In genomic region chr15:39239562-39239961, GRCh38 we compare ENCODE assay signal across 21 cellular contexts.
DNase-seq lines count a peak whose midpoint lies in the region; ATAC-seq and TF ChIP-seq lines count a peak whose summit lies in the region.
"Had no signal": no experiment of that assay in that cellular context is flagged by ENCODE, and none has a peak within 500 bp of the region (broad histone marks: within the 10 kb centered on the region; RNA-seq: fewer than 3 reads in every experiment).

No MANE protein-coding gene starts in this region.

- H3K23ac ChIP-seq in IMR-90 (ENCODE audit: low read depth, low read length) (peak overlapping the region; percentile 83; the same call in 1 of the 2 replicates), trophoblast cell (ENCODE audit: low read length) (no peak overlapping the region)

- peak overlapping the region; percentile 5; the same call in 1 of the 2 replicates for H3K56ac ChIP-seq in IMR-90 (ENCODE audit: extremely low read depth, insufficient read depth, low read length)

- no peak overlapping the region for H4K12ac ChIP-seq in trophoblast cell (ENCODE audit: low read depth, low read length)

- TF ChIP-seq RAD21 in IMR-90 (IDR thresholded peaks at IDR 0.05; ENCODE audit: low read length): no peak

- CTCF ChIA-PET in IMR-90 (lab: Yijun Ruan, JAX): no interaction called here

- no peak for TF ChIP-seq POLR2A in IMR-90 (IDR thresholded peaks at IDR 0.05; ENCODE audit: low read depth, low read length)

- no peak overlapping the region for H2AFZ ChIP-seq in IMR-90 (replicated peaks; ENCODE audit: low read length, poor library complexity)
- H2AFZ ChIP-seq in trophoblast cell (ENCODE audit: insufficient read depth, low read length, poor library complexity): no peak overlapping the region

- no peaks in the 10 kb centered on the region for H3K36me3 Mint-ChIP-seq in activated naive CD4-positive, alpha-beta T cell treated with anti-CD3 and anti-CD28 coated beads, Interleukin-2, amount 50 U/mL, for 72 hours
- H3K36me3 Mint-ChIP-seq: CD8-positive, alpha-beta T cell had no signal

- H3K9me3 ChIP-seq in IMR-90 (ENCODE audit: control insufficient read depth, insufficient read depth, low read length) (peaks cover 2% of the 10 kb centered on the region; the same call in 1 of the 2 replicates), trophoblast cell (ENCODE audit: insufficient read depth, low read depth, low read length) (no peaks in the 10 kb centered on the region)
- H3K9me3 ChIP-seq: tibial nerve had no signal

- H2BK120ac ChIP-seq in IMR-90 (ENCODE audit: low read depth, low read length): peak overlapping the region; percentile 91
- no peak overlapping the region for H2BK120ac ChIP-seq in trophoblast cell (ENCODE audit: insufficient read depth, low read length, poor library complexity)

- peak overlapping the region; percentile 88 for H2BK5ac ChIP-seq in IMR-90 (ENCODE audit: low read depth, low read length, poor library complexity, severe bottlenecking)
- no peak overlapping the region for H2BK5ac ChIP-seq in trophoblast cell (ENCODE audit: low read depth, low read length, poor library complexity)

- TF ChIP-seq CTCF in AG10803 (conservative IDR thresholded peaks at IDR 0.05; ENCODE audit: low read length) (no peak), IMR-90 (conservative IDR thresholded peaks at IDR 0.05; ENCODE audit: low read depth, low read length) (no peak), astrocyte of the cerebellum (IDR thresholded peaks at IDR 0.05; ENCODE audit: low read depth, low read length, missing control alignments) (no peak)

- peak overlapping the region; percentile 88; the same call in 1 of the 2 replicates for H3K14ac ChIP-seq in IMR-90 (replicated peaks; ENCODE audit: low read depth, low read length)
- H3K14ac ChIP-seq in trophoblast cell (ENCODE audit: low read length): no peak overlapping the region

- H3K79me1 ChIP-seq in IMR-90 (ENCODE audit: low read depth in 1 of 2, low read length in 2 of 2): peaks cover 0 to 9% of the 10 kb centered on the region in 2 experiments; a peak in 1 of 4 replicates
- peaks cover 1% of the 10 kb centered on the region for H3K79me1 ChIP-seq in trophoblast cell (ENCODE audit: low read length)

- H4K5ac ChIP-seq in IMR-90 (ENCODE audit: low read depth, low read length): peak overlapping the region; percentile 88; the same call in 1 of the 2 replicates

- H4K20me1 ChIP-seq in IMR-90 (ENCODE audit: insufficient read depth, low read length): no peaks in the 10 kb centered on the region

- peak; percentile 74 for DNase-seq in AG10803 (ENCODE audit: low read depth)
- DNase-seq in IMR-90: peak; percentile 84
- peak; percentile 52 for DNase-seq in astrocyte of the cerebellum (ENCODE audit: low read depth)
- peak; percentile 75 for DNase-seq in iris pigment epithelial cell (ENCODE audit: low read depth)
- DNase-seq in trophoblast cell: no peak
- no peak for DNase-seq in activated naive CD4-positive, alpha-beta T cell treated with anti-CD3 and anti-CD28 coated beads, Interleukin-2, amount 50 U/mL, for 72 hours (ENCODE audit: low spot score in 2 of 2)
- DNase-seq in left colon: no peak
- DNase-seq: activated CD4-positive, alpha-beta T cell treated with anti-CD3 and anti-CD28 coated beads for 48 hours; CD8-positive, alpha-beta T cell; DMS79 treated with DMSO at 0.1 percent for 48 hours; endodermal cell; NCI-H1092; NCI-H524 treated with DMSO at 0.1 percent for 48 hours; nucleus accumbens; OCI-M1; stimulated activated CD4-positive, alpha-beta T cell treated with anti-CD3 and anti-CD28 coated beads, Interleukin-15, amount 100 ng/mL, for 24 hours; stimulated activated naive CD8-positive, alpha-beta T cell treated with anti-CD3 and anti-CD28 coated beads, Interleukin-15, Interleukin-2, amounts not matched to agents 100 U/mL and 50 U/mL, for 24 hours had no signal

- H2BK12ac ChIP-seq in trophoblast cell (ENCODE audit: low read length): no peak overlapping the region

- H3K4me1 ChIP-seq in IMR-90 (ENCODE audit: control insufficient read depth, insufficient read depth, low read length) (peaks cover 17% of the 10 kb centered on the region), trophoblast cell (ENCODE audit: control insufficient read depth in 1 of 2, insufficient read depth in 2 of 2, low read length in 2 of 2) (peaks cover 0 to 4% of the 10 kb centered on the region in 2 experiments)
- H3K4me1 ChIP-seq: tibial nerve had no signal

- POLR2A ChIA-PET in IMR-90 (lab: Charles Lee; ENCODE audit: unreplicated experiment): no interaction called here

- H3K9ac ChIP-seq in IMR-90 (ENCODE audit: low read depth, low read length) (no peak overlapping the region), trophoblast cell (ENCODE audit: low read length) (no peak overlapping the region)

- H3K4ac ChIP-seq in IMR-90 (ENCODE audit: low read depth, low read length): peak overlapping the region; percentile 85; the same call in 1 of the 2 replicates
- no peak overlapping the region for H3K4ac ChIP-seq in trophoblast cell (ENCODE audit: low read depth, low read length)

- no peak overlapping the region for H3K27ac Mint-ChIP-seq in activated naive CD4-positive, alpha-beta T cell treated with anti-CD3 and anti-CD28 coated beads, Interleukin-2, amount 50 U/mL, for 72 hours
- H3K27ac Mint-ChIP-seq: CD8-positive, alpha-beta T cell; endodermal cell had no signal

- no peak overlapping the region for H3K4me2 ChIP-seq in IMR-90 (ENCODE audit: low read depth, low read length)
- no peak overlapping the region for H3K4me2 ChIP-seq in trophoblast cell (ENCODE audit: low read length)

- WGBS in IMR-90 (ENCODE audit: extremely low coverage in 2 of 2, insufficient read length in 1 of 2), 2 experiments: no CpG with 5 or more reads among the region's 1 CpG
- no CpG with 5 or more reads among the region's 1 CpG for WGBS in trophoblast cell (ENCODE audit: extremely low coverage, insufficient coverage, insufficient read length)

- H3K4me3 ChIP-seq in AG10803 (ENCODE audit: low read length): no peak overlapping the region
- no peak overlapping the region for H3K4me3 ChIP-seq in IMR-90 (ENCODE audit: insufficient read depth, low read depth, low read length)
- no peak overlapping the region for H3K4me3 ChIP-seq in astrocyte of the cerebellum (ENCODE audit: low read depth, low read length)
- no peak overlapping the region for H3K4me3 ChIP-seq in trophoblast cell (ENCODE audit: low read depth, low read length)
- H3K4me3 ChIP-seq: tibial nerve had no signal

- ATAC-seq in IMR-90 (ENCODE audit: low read depth): peak; percentile 42
- ATAC-seq in GM18907 (IDR thresholded peaks at IDR 0.05; ENCODE audit: unreplicated experiment): no peak
- no peak for ATAC-seq in activated naive CD4-positive, alpha-beta T cell treated with anti-CD3 and anti-CD28 coated beads, Interleukin-2, amount 50 U/mL, for 72 hours
- no peak for ATAC-seq in left colon
- ATAC-seq: CD8-positive, alpha-beta T cell; HCT116; left lobe of liver; stimulated activated naive CD8-positive, alpha-beta T cell treated with anti-CD3 and anti-CD28 coated beads, Interleukin-15, Interleukin-2, amounts not matched to agents 100 U/mL and 50 U/mL, for 24 hours had no signal

- no peaks in the 10 kb centered on the region for H3K27me3 ChIP-seq in IMR-90 (ENCODE audit: control insufficient read depth, insufficient read depth, low read length)
- H3K27me3 ChIP-seq in trophoblast cell (ENCODE audit: insufficient read depth, low read length): no peaks in the 10 kb centered on the region
- H3K27me3 ChIP-seq: tibial nerve had no signal

- H3K27ac ChIP-seq in IMR-90 (ENCODE audit: insufficient read depth, low read length): no peak overlapping the region
- no peak overlapping the region for H3K27ac ChIP-seq in trophoblast cell (ENCODE audit: low read depth, low read length)
- H3K27ac ChIP-seq: tibial nerve had no signal

- dilution Hi-C loops in IMR-90 (cut with HindIII; ENCODE audit: low sequenced_read_pairs, unreplicated experiment): no loop called here

- in situ Hi-C loops in IMR-90 (cut with MboI; ENCODE audit: low sequenced_read_pairs): no loop called here
- in situ Hi-C loops in astrocyte of the cerebellum (cut with HindIII; ENCODE audit: low sequenced_read_pairs): no loop called here

- H3K36me3 ChIP-seq in IMR-90 (ENCODE audit: control insufficient read depth, insufficient read depth, low read length) (no peaks in the 10 kb centered on the region), trophoblast cell (ENCODE audit: control insufficient read depth in 1 of 2, insufficient read depth in 2 of 2, low read length in 2 of 2) (no peaks in the 10 kb centered on the region)
- H3K36me3 ChIP-seq: tibial nerve had no signal

- peak overlapping the region; percentile 82 for H4K91ac ChIP-seq in IMR-90 (ENCODE audit: insufficient read depth, low read depth, low read length)
- H4K91ac ChIP-seq in trophoblast cell (ENCODE audit: low read depth, low read length): no peak overlapping the region

- no peaks in the 10 kb centered on the region for H3K79me2 ChIP-seq in trophoblast cell (ENCODE audit: control insufficient read depth, insufficient read depth, low read length, poor library complexity)

- H2AK5ac ChIP-seq in IMR-90 (ENCODE audit: low read depth, low read length): no peak overlapping the region
- no peak overlapping the region for H2AK5ac ChIP-seq in trophoblast cell (ENCODE audit: low read length)

- no peaks in the 10 kb centered on the region for H3K9me3 Mint-ChIP-seq in activated naive CD4-positive, alpha-beta T cell treated with anti-CD3 and anti-CD28 coated beads, Interleukin-2, amount 50 U/mL, for 72 hours
- H3K9me3 Mint-ChIP-seq: CD8-positive, alpha-beta T cell; endodermal cell had no signal

- H3K18ac ChIP-seq in IMR-90 (ENCODE audit: low read depth, low read length) (peak overlapping the region; percentile 97; the same call in 1 of the 2 replicates), trophoblast cell (ENCODE audit: low read length) (no peak overlapping the region)

- intact Hi-C loops in IMR-90 (cut with micrococcal nuclease) (no loop called here), left colon (cut with DNase I, micrococcal nuclease) (no loop called here)

- H2BK20ac ChIP-seq in IMR-90 (ENCODE audit: low read depth, low read length): peak overlapping the region; percentile 97

- peak overlapping the region; percentile 92; the same call in 2 of the 3 replicates for H2BK15ac ChIP-seq in IMR-90 (ENCODE audit: low read depth, low read length)

- H4K8ac ChIP-seq in IMR-90 (ENCODE audit: low read depth in 2 of 2, low read length in 2 of 2) (peak overlapping the region; percentile 36 to 82; a peak in 3 of 4 replicates), trophoblast cell (ENCODE audit: low read depth, low read length) (no peak overlapping the region)

- H2AK9ac ChIP-seq in IMR-90 (replicated peaks; ENCODE audit: low read depth, low read length, poor library complexity): no peak overlapping the region

- peaks cover 13% of the 10 kb centered on the region for H3K9me1 ChIP-seq in IMR-90 (ENCODE audit: insufficient read depth, low read length)

- BruUV-seq in IMR-90 (replicated peaks; lab: Mats Ljungman, UMichigan): no TSS peak

TF ChIP-seq in IMR-90, 13 proteins besides CTCF, POLR2A, EP300 and RAD21 (continues in another document):
- TF ChIP-seq SMC3 (IDR thresholded peaks at IDR 0.05; ENCODE audit: low read depth, low read length): no peak
- TF ChIP-seq RCOR1 (IDR thresholded peaks at IDR 0.05; ENCODE audit: insufficient replicate concordance, low read length): no peak
- TF ChIP-seq CHD1 (IDR thresholded peaks at IDR 0.05; ENCODE audit: low read depth, low read length): no peak

Comparison
In these comparisons a context has a peak if more than half of its experiments do, and no peak if none do; other contexts are left out.
1. DNase-seq: peak in AG10803 (single experiment), IMR-90 (single experiment), astrocyte of the cerebellum (single experiment) and iris pigment epithelial cell (single experiment); none in trophoblast cell (0 of 2), activated naive CD4-positive, alpha-beta T cell treated with anti-CD3 and anti-CD28 coated beads, Interleukin-2, amount 50 U/mL, for 72 hours (0 of 2) and left colon (0 of 2).